ENCODE assay signal across 21 cellular contexts in genomic region chr2:104656496-104657310, GRCh38.
DNase-seq lines count a peak whose midpoint lies in the region; ATAC-seq and TF ChIP-seq lines count a peak whose summit lies in the region.
"Had no signal": no experiment of that assay in that cellular context is flagged by ENCODE, and none has a peak within 500 bp of the region (broad histone marks: within the 10 kb centered on the region; RNA-seq: fewer than 3 reads in every experiment).

No MANE protein-coding gene starts in this region.

- H3K27me3 Mint-ChIP-seq in brain, result no peaks in the 10 kb centered on the region
- no peaks in the 10 kb centered on the region for H3K27me3 Mint-ChIP-seq in neural crest cell (ENCODE audit: low read depth)
- peaks cover 21% of the 10 kb centered on the region for H3K27me3 Mint-ChIP-seq in T-helper 17 cell

- H3K27ac Mint-ChIP-seq in brain, result peak overlapping the region; percentile 45 to 93 (median 73)
- H3K27ac Mint-ChIP-seq in neural crest cell (ENCODE audit: unreplicated experiment), result peak overlapping the region; percentile 81
- no peak overlapping the region for H3K27ac Mint-ChIP-seq in T-helper 17 cell
- H3K27ac Mint-ChIP-seq: activated naive CD4-positive, alpha-beta T cell treated with anti-CD3 and anti-CD28 coated beads, Interleukin-2, amount 10 ng/mL, durations not matched to agents 7 days and 5 days; CD8-positive, alpha-beta memory T cell had no signal

- H3K36me3 Mint-ChIP-seq in brain, result no peaks in the 10 kb centered on the region
- no peaks in the 10 kb centered on the region for H3K36me3 Mint-ChIP-seq in neural crest cell (ENCODE audit: low read depth)
- H3K36me3 Mint-ChIP-seq in T-helper 17 cell (ENCODE audit: low read depth), result no peaks in the 10 kb centered on the region
- H3K36me3 Mint-ChIP-seq: activated naive CD4-positive, alpha-beta T cell treated with anti-CD3 and anti-CD28 coated beads, Interleukin-2, amount 10 ng/mL, durations not matched to agents 7 days and 5 days; CD8-positive, alpha-beta memory T cell had no signal

- TF ChIP-seq CTCF in brain (conservative IDR thresholded peaks at IDR 0.05) (no peak), neural crest cell (conservative IDR thresholded peaks at IDR 0.05) (no peak)

- no peaks in the 10 kb centered on the region for H3K9me3 ChIP-seq in T-helper 17 cell (ENCODE audit: control insufficient read depth, low read length, poor library complexity, severe bottlenecking)
- H3K9me3 ChIP-seq: left lung, right lobe of liver had no signal

- H3K4me1 Mint-ChIP-seq in brain (peaks cover 57% of the 10 kb centered on the region), neural crest cell (peaks cover 53% of the 10 kb centered on the region), T-helper 17 cell (no peaks in the 10 kb centered on the region)

- H3K4me3 Mint-ChIP-seq in brain (peak overlapping the region; percentile 54 to 77 (median 67)), neural crest cell (peak overlapping the region; percentile 62), T-helper 17 cell (no peak overlapping the region)
- H3K4me3 Mint-ChIP-seq: activated naive CD4-positive, alpha-beta T cell treated with anti-CD3 and anti-CD28 coated beads, Interleukin-2, amount 10 ng/mL, durations not matched to agents 7 days and 5 days; CD8-positive, alpha-beta memory T cell; central memory CD8-positive, alpha-beta T cell had no signal

- no peak for ATAC-seq in HG03520 (IDR thresholded peaks at IDR 0.05; ENCODE audit: unreplicated experiment)
- no peak for ATAC-seq in T-helper 17 cell
- ATAC-seq: activated CD4-positive, CD25-positive, alpha-beta regulatory T cell treated with anti-CD3 and anti-CD28 coated beads, Interleukin-2, amount 50 U/mL, for 24 hours; left lung; right lobe of liver had no signal

- DNase-seq in AML-193 (lab: John Stamatoyannopoulos, UW) (peak; percentile 64 to 69), GF-D8 (lab: John Stamatoyannopoulos, UW) (peak; percentile 85), neural crest cell (ENCODE audit: low read depth, low spot score) (no peak), NCI-H1436 treated with DMSO at 0.1 percent for 48 hours (lab: John Stamatoyannopoulos, UW) (no peak), T-helper 17 cell (no peak)
- DNase-seq: activated CD8-positive, alpha-beta memory T cell treated with anti-CD3 and anti-CD28 coated beads for 24 hours; activated naive CD4-positive, alpha-beta T cell treated with anti-CD3 and anti-CD28 coated beads, Interleukin-2, amount 10 ng/mL, durations not matched to agents 7 days and 5 days; activated T-cell treated with anti-CD3 and anti-CD28 coated beads, Interleukin-2, amount 50 U/mL, for 48 hours; CD8-positive, alpha-beta memory T cell; DND-41; MM.1S; NCI-H1436; NCI-H524 treated with DMSO at 0.1 percent for 48 hours; right lobe of liver; stimulated activated CD4-positive, alpha-beta T cell treated with anti-CD3 and anti-CD28 coated beads, Interleukin-15, amount 100 ng/mL, for 24 hours; T1000 had no signal

- H3K9me3 Mint-ChIP-seq in brain (no peaks in the 10 kb centered on the region), neural crest cell (no peaks in the 10 kb centered on the region)
- H3K9me3 Mint-ChIP-seq: activated naive CD4-positive, alpha-beta T cell treated with anti-CD3 and anti-CD28 coated beads, Interleukin-2, amount 10 ng/mL, durations not matched to agents 7 days and 5 days had no signal

Comparison
In these comparisons a context has a peak if more than half of its experiments do, and no peak if none do; other contexts are left out.
1. DNase-seq: peak in AML-193 (2 of 2) and GF-D8 (single experiment); none in neural crest cell (single experiment), NCI-H1436 treated with DMSO at 0.1 percent for 48 hours (single experiment) and T-helper 17 cell (0 of 3).